1 cellular context compared by ENCODE assay signal in genomic region chr3:189305412-189305811, GRCh38.
TF ChIP-seq lines count a peak whose summit lies in the region.

No MANE protein-coding gene starts in this region.

TF ChIP-seq in SK-N-SH treated with all-trans-retinoic acid at 6 μM for 48 hours, 23 proteins besides CTCF, POLR2A, EP300 and RAD21 (continued from another document):
- no peak for TF ChIP-seq CSRNP3 (CRISPR knock-in tag; IDR thresholded peaks at IDR 0.05)
